ENCODE assay signal across 20 cellular contexts in the genomic region with DNA sequence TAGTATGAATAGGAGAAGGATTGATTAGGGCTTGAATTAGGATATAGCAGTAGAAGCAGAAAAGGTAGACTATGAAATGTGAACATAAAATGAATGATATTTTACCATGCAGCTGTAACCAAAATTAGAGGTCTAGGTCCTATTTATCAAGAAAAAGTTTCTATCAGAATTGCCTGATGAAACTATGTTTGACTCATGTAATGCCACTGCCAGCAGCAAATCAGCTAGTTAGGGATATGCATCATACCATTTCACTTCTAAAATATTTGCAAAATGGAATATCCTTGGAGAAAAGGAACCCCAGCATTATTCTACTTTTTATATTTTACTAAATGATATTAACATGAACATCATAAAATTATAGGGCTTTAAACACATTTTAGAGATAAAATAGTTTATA.
"Had no signal": no experiment of that assay in that cellular context is flagged by ENCODE, and none has a peak within 500 bp of the region (broad histone marks: within the 10 kb centered on the region; RNA-seq: fewer than 3 reads in every experiment).

No MANE protein-coding gene starts in this region.

- H3K9me3 Mint-ChIP-seq: stimulated activated memory B cell treated with anti-CD40 and anti-IgM and Interleukin-4, amounts not matched to agents 10 μg/mL and 1 μg/mL and 100 μg/mL, for 72 hours had no signal

- H3K4me1 ChIP-seq: colonic mucosa, lower lobe of right lung, pancreas, right lobe of liver, tibial nerve, upper lobe of left lung had no signal

- H3K27me3 ChIP-seq: colonic mucosa, pancreas, right lobe of liver, tibial nerve, upper lobe of left lung had no signal

- H3K9me3 ChIP-seq: colonic mucosa, lower lobe of right lung, pancreas, right lobe of liver, thoracic aorta, tibial nerve, upper lobe of left lung had no signal

- DNase-seq: central memory CD4-positive, alpha-beta T cell; colonic mucosa; dermis blood vessel endothelial cell; effector memory CD8-positive, alpha-beta T cell; hypothalamus; immature natural killer cell; left ventricle myocardium superior; lower lobe of right lung; natural killer cell; occipital lobe; pancreas; right lobe of liver; stimulated activated CD4-positive, alpha-beta T cell treated with anti-CD3 and anti-CD28 coated beads, Interleukin-2, amount 100 ng/mL, for 24 hours; stimulated activated CD4-positive, alpha-beta T cell treated with anti-CD3 and anti-CD28 coated beads, Interleukin-4, amount 100 ng/mL, for 4 hours; stimulated activated naive CD8-positive, alpha-beta T cell treated with anti-CD3 and anti-CD28 coated beads, Interleukin-15, Interleukin-2, amounts not matched to agents 100 U/mL and 50 U/mL, for 24 hours; upper lobe of left lung had no signal

- H3K36me3 ChIP-seq: colonic mucosa had no signal

- H3K4me3 Mint-ChIP-seq: effector memory CD8-positive, alpha-beta T cell; immature natural killer cell; natural killer cell; stimulated activated memory B cell treated with anti-CD40 and anti-IgM and Interleukin-4, amounts not matched to agents 10 μg/mL and 1 μg/mL and 100 μg/mL, for 72 hours had no signal

- H3K36me3 Mint-ChIP-seq: immature natural killer cell; natural killer cell; stimulated activated memory B cell treated with anti-CD40 and anti-IgM and Interleukin-4, amounts not matched to agents 10 μg/mL and 1 μg/mL and 100 μg/mL, for 72 hours had no signal

- H3K27me3 Mint-ChIP-seq: effector memory CD8-positive, alpha-beta T cell; stimulated activated memory B cell treated with anti-CD40 and anti-IgM and Interleukin-4, amounts not matched to agents 10 μg/mL and 1 μg/mL and 100 μg/mL, for 72 hours had no signal

- H3K4me1 Mint-ChIP-seq: immature natural killer cell; natural killer cell; stimulated activated memory B cell treated with anti-CD40 and anti-IgM and Interleukin-4, amounts not matched to agents 10 μg/mL and 1 μg/mL and 100 μg/mL, for 72 hours had no signal

- H3K27ac Mint-ChIP-seq: effector memory CD8-positive, alpha-beta T cell; immature natural killer cell; natural killer cell; stimulated activated memory B cell treated with anti-CD40 and anti-IgM and Interleukin-4, amounts not matched to agents 10 μg/mL and 1 μg/mL and 100 μg/mL, for 72 hours had no signal

- H3K27ac ChIP-seq: colonic mucosa, lower lobe of right lung, pancreas, right lobe of liver, thoracic aorta, tibial nerve, upper lobe of left lung had no signal

- H3K4me2 ChIP-seq: smooth muscle cell had no signal

- H3K4me3 ChIP-seq: colonic mucosa, lower lobe of right lung, pancreas, right lobe of liver, smooth muscle cell, thoracic aorta, tibial nerve, upper lobe of left lung had no signal
